ENCODE assay signal across 9 cellular contexts in the genomic region with DNA sequence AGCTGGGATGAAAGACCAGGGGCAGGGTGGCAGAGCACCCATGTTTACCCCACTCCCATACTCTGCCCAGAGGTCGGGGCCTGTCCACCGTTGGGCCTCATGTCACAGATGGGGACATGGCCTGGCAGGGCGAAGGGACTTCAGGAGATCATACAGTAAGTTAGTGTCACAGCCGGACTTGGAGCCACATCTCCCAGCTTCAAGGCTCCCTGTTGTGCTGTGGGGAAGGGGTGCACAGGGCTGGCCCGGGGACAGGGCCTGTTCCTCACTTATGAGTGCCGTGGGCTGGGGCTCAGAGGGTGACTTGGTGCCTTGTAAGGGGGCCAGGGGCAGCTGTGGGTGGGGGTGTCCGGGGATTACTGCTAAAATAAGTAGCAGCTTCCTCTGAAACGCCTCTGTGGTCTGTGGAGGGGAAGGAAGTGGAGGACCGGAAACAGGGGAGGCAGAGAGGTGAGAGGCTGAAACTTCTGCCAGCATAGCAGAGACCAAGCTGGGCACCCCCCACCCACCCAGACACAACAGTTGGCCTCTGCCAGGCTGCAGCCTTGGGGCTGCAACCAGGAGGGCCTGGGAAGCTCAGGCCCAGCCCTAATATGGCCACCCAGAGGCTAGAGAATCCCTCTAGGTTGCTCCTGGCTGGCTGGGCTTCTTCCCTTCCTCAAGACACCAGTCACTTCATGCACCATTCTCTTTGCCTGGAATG. TPM values are rescaled to one million over a fixed set of nuclear protein-coding genes. Genes with fewer than 3 reads are reported as not detected.
DNase-seq lines count a peak whose midpoint lies in the region; ATAC-seq and TF ChIP-seq lines count a peak whose summit lies in the region.
"Had no signal": no experiment of that assay in that cellular context is flagged by ENCODE, and none has a peak within 500 bp of the region (broad histone marks: within the 10 kb centered on the region; RNA-seq: fewer than 3 reads in every experiment).

No MANE protein-coding gene starts in this region.

- H3K27ac ChIP-seq in lung (ENCODE audit: low read depth in 1 of 2, low read length in 1 of 2) (peak overlapping the region in 1 of 2 donors; percentile 82), transverse colon (peak overlapping the region; percentile 4 to 58 (median 26))

- WGBS in lung, 2 donors, result 25 to 48% methylated on average over 9 of the region's 9 CpGs
- WGBS in transverse colon (ENCODE audit: low coverage in 1 of 2), 2 donors, result 71% methylated on average over 9 of the region's 9 CpGs; no CpG with 5 or more reads in 1 of the 2 donors

- H3K4me3 ChIP-seq in Loucy (ENCODE audit: low read length, poor library complexity, severe bottlenecking) (peak overlapping the region; percentile 60), lung (no peak overlapping the region), transverse colon (no peak overlapping the region)

- H3K9me3 ChIP-seq in Loucy (ENCODE audit: insufficient read depth, low read depth, low read length), result no peaks in the 10 kb centered on the region
- no peaks in the 10 kb centered on the region for H3K9me3 ChIP-seq in lung (ENCODE audit: control insufficient read depth in 2 of 2, insufficient read depth in 1 of 2, low read length in 1 of 2)
- H3K9me3 ChIP-seq in transverse colon, result no peaks in the 10 kb centered on the region

- H4K20me1 ChIP-seq in Loucy (ENCODE audit: insufficient read depth, low read length, poor library complexity, severe bottlenecking), result no peaks in the 10 kb centered on the region

- no peaks in the 10 kb centered on the region for H3F3A ChIP-seq in Loucy (ENCODE audit: low read depth)

- peak overlapping the region; percentile 81 for H3K9ac ChIP-seq in Loucy (ENCODE audit: low read depth, low read length, poor library complexity, severe bottlenecking)

- H3K36me3 ChIP-seq in Loucy (ENCODE audit: insufficient read depth, low read length), result no peaks in the 10 kb centered on the region
- no peaks in the 10 kb centered on the region for H3K36me3 ChIP-seq in lung (ENCODE audit: control insufficient read depth in 2 of 2, insufficient read depth in 2 of 2, low read length in 2 of 2)
- no peaks in the 10 kb centered on the region for H3K36me3 ChIP-seq in transverse colon

- ATAC-seq in GM18498 (IDR thresholded peaks at IDR 0.05; ENCODE audit: unreplicated experiment) (peak; percentile 32), lung (ENCODE audit: insufficient read depth, low FRiP score) (peak; percentile 14), GM18873 (IDR thresholded peaks at IDR 0.05; ENCODE audit: low FRiP score, unreplicated experiment) (no peak)
- ATAC-seq: HCT116 had no signal

- no peaks in the 10 kb centered on the region for H3K27me3 ChIP-seq in Loucy (ENCODE audit: insufficient read depth, low read length, poor library complexity, severe bottlenecking)
- no peaks in the 10 kb centered on the region for H3K27me3 ChIP-seq in lung (ENCODE audit: control insufficient read depth, insufficient read depth)
- H3K27me3 ChIP-seq in transverse colon, result no peaks in the 10 kb centered on the region

- no peak for TF ChIP-seq EP300 in transverse colon (IDR thresholded peaks at IDR 0.05; ENCODE audit: low read depth)

- no peak overlapping the region for H2AFZ ChIP-seq in Loucy (ENCODE audit: low read length)

- H3K4me1 ChIP-seq in Loucy (ENCODE audit: insufficient read depth, low read length, poor library complexity, severe bottlenecking) (peaks cover 81% of the 10 kb centered on the region), lung (ENCODE audit: control insufficient read depth in 2 of 2, insufficient read depth in 2 of 2, low read length in 2 of 2) (peaks cover 0 to 35% of the 10 kb centered on the region in 2 donors), transverse colon (peaks cover 10 to 43% (median 21%) of the 10 kb centered on the region in 4 donors)

- DNase-seq in activated T-cell treated with anti-CD3 and anti-CD28 coated beads, Interleukin-2, amount 50 U/mL, for 48 hours, result peak; percentile 70 to 77
- DNase-seq in lung (ENCODE audit: low spot score) (peak; percentile 59), transverse colon (peak; percentile 56), superior temporal gyrus (ENCODE audit: extremely low spot score) (no peak), H4 (ENCODE audit: low spot score) (no peak)

- in situ Hi-C loops in transverse colon (cut with MboI; ENCODE audit: low pct_ligation_motif_present in 1 of 4, low pct_unique_long_range_greater_than_20kb in 1 of 4, low sequenced_read_pairs in 3 of 4), result no loop called here

- no peak for TF ChIP-seq POLR2A in transverse colon (IDR thresholded peaks at IDR 0.05)

- no peak for TF ChIP-seq CTCF in Loucy (conservative IDR thresholded peaks at IDR 0.05; ENCODE audit: low read length)
- TF ChIP-seq CTCF in lung (IDR thresholded peaks at IDR 0.05; ENCODE audit: control extremely low read depth, extremely low read depth), result no peak
- no peak for TF ChIP-seq CTCF in transverse colon (IDR thresholded peaks at IDR 0.05)

- H3K9me2 ChIP-seq in Loucy (replicated peaks; ENCODE audit: low read depth, low read length), result no peaks in the 10 kb centered on the region

- peak overlapping the region; percentile 75 for H3K4me2 ChIP-seq in Loucy (ENCODE audit: low read depth, low read length, poor library complexity, severe bottlenecking)

- no peaks in the 10 kb centered on the region for H3K79me2 ChIP-seq in Loucy (ENCODE audit: insufficient read depth, low read length)

- intact Hi-C loops in transverse colon (cut with DNase I; ENCODE audit: low total_unique reads), result no loop called here

RNA-seq across cellular contexts. Expression of a gene that starts 41.1 kb away (rescaled TPM):
- total RNA-seq in lung, result 10 to 100 TPM; 49.1 to 86.2 TPM
- polyA plus RNA-seq in lung, result 10 to 100 TPM; 19.0 to 57.2 TPM
- 10 to 100 TPM; 12.3 to 31.1 (median 21.6) TPM for total RNA-seq in transverse colon
- total RNA-seq in H4 (2014; rRNA removed; shearing (Covaris generic)), result 40.2 and 43.7 TPM in 2 replicates

Comparison
In these comparisons a context has a peak if more than half of its experiments do, and no peak if none do; other contexts are left out.
1. DNase-seq: peak in activated T-cell treated with anti-CD3 and anti-CD28 coated beads, Interleukin-2, amount 50 U/mL, for 48 hours (2 of 2), lung (single experiment) and transverse colon (single experiment); none in superior temporal gyrus (single experiment) and H4 (single experiment).